ENCODE assay signal across 9 cellular contexts in genomic region chr20:36629719-36630340, GRCh38. TPM values are rescaled to one million over a fixed set of nuclear protein-coding genes. Genes with fewer than 3 reads are reported as not detected.
DNase-seq lines count a peak whose midpoint lies in the region; ATAC-seq and TF ChIP-seq lines count a peak whose summit lies in the region.
"Had no signal": no experiment of that assay in that cellular context is flagged by ENCODE, and none has a peak within 500 bp of the region (broad histone marks: within the 10 kb centered on the region; RNA-seq: fewer than 3 reads in every experiment).

No MANE protein-coding gene starts in this region.

- H3K4me3 ChIP-seq in choroid plexus epithelial cell (ENCODE audit: low read depth, low read length): no peak overlapping the region

- H3K27me3 Mint-ChIP-seq in stimulated activated naive CD8-positive, alpha-beta T cell treated with anti-CD3 and anti-CD28 coated beads, Interleukin-15, Interleukin-2, amounts not matched to agents 100 ng/mL and 50 ng/mL, for 24 hours: no peaks in the 10 kb centered on the region

- H3K36me3 Mint-ChIP-seq in stimulated activated naive CD8-positive, alpha-beta T cell treated with anti-CD3 and anti-CD28 coated beads, Interleukin-15, Interleukin-2, amounts not matched to agents 100 ng/mL and 50 ng/mL, for 24 hours (ENCODE audit: low read depth): peaks cover 55% of the 10 kb centered on the region

- no peaks in the 10 kb centered on the region for H3K9me3 Mint-ChIP-seq in stimulated activated naive CD8-positive, alpha-beta T cell treated with anti-CD3 and anti-CD28 coated beads, Interleukin-15, Interleukin-2, amounts not matched to agents 100 ng/mL and 50 ng/mL, for 24 hours

- H3K27ac Mint-ChIP-seq in stimulated activated naive CD8-positive, alpha-beta T cell treated with anti-CD3 and anti-CD28 coated beads, Interleukin-15, Interleukin-2, amounts not matched to agents 100 ng/mL and 50 ng/mL, for 24 hours: peak overlapping the region; percentile 95

- DNase-seq in NK-92 treated with Interleukin-12 subunit alpha and Interleukin-12 subunit beta, amount 100 ng/mL, for 24 hours (lab: John Stamatoyannopoulos, UW): peak; percentile 61
- DNase-seq in NK-92 (lab: John Stamatoyannopoulos, UW; ENCODE audit: unreplicated experiment) (no peak), T-helper 2 cell (peak in 3 of 5 experiments; percentile 24 to 84 (median 40)), choroid plexus epithelial cell (ENCODE audit: low read depth) (peak; percentile 52), G401 (ENCODE audit: low spot score) (no peak)
- DNase-seq: NCI-H2081 treated with DMSO at 0.1 percent for 48 hours had no signal

- in situ Hi-C loops in G401 (cut with HindIII; ENCODE audit: low sequenced_read_pairs): no loop called here

- ATAC-seq in GM21447 (IDR thresholded peaks at IDR 0.05; ENCODE audit: unreplicated experiment): no peak
- no peak for ATAC-seq in GM21737 (IDR thresholded peaks at IDR 0.05; ENCODE audit: unreplicated experiment)

- peak overlapping the region; percentile 66 for H3K4me3 Mint-ChIP-seq in stimulated activated naive CD8-positive, alpha-beta T cell treated with anti-CD3 and anti-CD28 coated beads, Interleukin-15, Interleukin-2, amounts not matched to agents 100 ng/mL and 50 ng/mL, for 24 hours

- H3K4me1 Mint-ChIP-seq in stimulated activated naive CD8-positive, alpha-beta T cell treated with anti-CD3 and anti-CD28 coated beads, Interleukin-15, Interleukin-2, amounts not matched to agents 100 ng/mL and 50 ng/mL, for 24 hours (ENCODE audit: low read depth): peaks cover 46% of the 10 kb centered on the region

- TF ChIP-seq CTCF in choroid plexus epithelial cell (conservative IDR thresholded peaks at IDR 0.05; ENCODE audit: low read depth, low read length): no peak

RNA-seq across cellular contexts. Expression of gene SLA2, which starts 16.2 kb away (rescaled TPM):
- 0.10 TPM in 1 of 2 replicates, not detected in the other for total RNA-seq in G401 (2014; rRNA removed; shearing (Covaris generic))

RNA-seq across cellular contexts. Expression of gene RAB5IF, which starts 24.3 kb away (rescaled TPM):
- 162 and 192 TPM in 2 replicates for total RNA-seq in G401 (2014; rRNA removed; shearing (Covaris generic))

RNA-seq across cellular contexts. Expression of gene TGIF2, which starts 56.4 kb away (rescaled TPM):
- 17.0 and 17.2 TPM in 2 replicates for total RNA-seq in G401 (2014; rRNA removed; shearing (Covaris generic))

Comparison
In these comparisons a context has a peak if more than half of its experiments do, and no peak if none do; other contexts are left out.
1. DNase-seq: peak in NK-92 treated with Interleukin-12 subunit alpha and Interleukin-12 subunit beta, amount 100 ng/mL, for 24 hours (single experiment), T-helper 2 cell (3 of 5) and choroid plexus epithelial cell (single experiment); none in NK-92 (single experiment) and G401 (single experiment).